In the genomic region with DNA sequence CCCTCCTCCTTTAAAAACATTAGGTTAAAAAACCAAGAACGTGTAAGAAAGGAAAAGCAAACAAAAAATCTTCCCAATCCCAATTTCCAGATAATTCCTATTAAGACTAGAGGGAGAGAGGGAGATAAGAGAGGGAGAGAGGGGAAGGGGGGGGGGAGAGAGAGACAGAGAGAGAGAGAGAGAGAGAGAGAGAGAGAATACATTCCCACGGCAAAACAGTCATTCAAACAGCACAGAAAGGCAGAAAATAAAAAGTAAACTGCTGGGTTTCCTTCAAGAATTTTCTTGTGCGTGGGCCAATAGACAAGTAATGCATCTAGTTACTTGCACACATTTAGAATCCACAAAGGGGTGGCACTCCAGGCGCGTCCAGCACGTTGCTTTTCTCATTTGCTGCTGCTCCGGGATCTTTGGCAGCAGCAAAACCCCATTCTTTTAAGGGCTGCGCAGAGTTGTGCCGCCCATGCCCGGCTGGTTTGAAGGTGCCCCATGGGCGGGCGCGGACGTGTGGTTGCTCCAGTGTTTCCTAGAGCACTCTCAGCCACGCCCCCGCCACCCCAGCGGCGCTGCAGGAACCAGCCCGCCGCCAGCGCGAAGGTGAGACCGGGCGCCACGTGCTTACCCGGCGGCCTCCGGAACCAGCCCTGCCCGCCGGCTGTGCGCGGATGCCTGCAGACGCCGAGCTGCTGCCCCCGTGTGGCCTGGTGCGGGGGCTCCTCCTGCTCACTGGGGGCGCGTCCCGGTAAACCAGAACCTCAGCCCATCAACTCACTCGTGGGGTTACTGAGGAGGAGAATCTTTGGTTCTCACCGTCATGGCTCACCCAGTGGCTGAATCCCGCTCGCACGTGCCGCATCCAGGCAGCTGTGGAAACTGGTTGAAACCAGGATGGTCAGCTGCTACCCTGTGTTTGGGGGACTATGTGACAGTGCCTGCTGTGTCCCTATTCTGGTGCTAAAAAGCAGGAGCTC, we compare ENCODE assay signal across 7 cellular contexts. TPM values are rescaled to one million over a fixed set of nuclear protein-coding genes. Genes with fewer than 3 reads are reported as not detected.
DNase-seq lines count a peak whose midpoint lies in the region; ATAC-seq and TF ChIP-seq lines count a peak whose summit lies in the region.

No MANE protein-coding gene starts in this region.

- in situ Hi-C loops in GM13976 (cut with MboI; ENCODE audit: low sequenced_read_pairs, unreplicated experiment), result no loop called here
- in situ Hi-C loops in brain microvascular endothelial cell (cut with HindIII; ENCODE audit: low pct_ligation_motif_present, low sequenced_read_pairs), result no loop called here

- H3K27me3 ChIP-seq in brain microvascular endothelial cell (replicated peaks), result peaks cover 1% of the 10 kb centered on the region

- TF ChIP-seq CTCF in GM13976 (IDR thresholded peaks at IDR 0.05; ENCODE audit: borderline replicate concordance, control extremely low read depth, extremely low read depth, insufficient read depth, missing control alignments) (peak; percentile 76), VCaP (conservative IDR thresholded peaks at IDR 0.05) (peak; percentile 94), brain microvascular endothelial cell (IDR thresholded peaks at IDR 0.05; ENCODE audit: low read depth, low read length, missing control alignments) (peak; percentile 76)

- H3K27ac ChIP-seq in VCaP (no peak overlapping the region), brain microvascular endothelial cell (no peak overlapping the region)

- peaks cover 0 to 4% (median under 1%) of the 10 kb centered on the region in 6 donors for H3K9me3 Mint-ChIP-seq in immature natural killer cell

- H3K4me1 Mint-ChIP-seq in immature natural killer cell, result peaks cover 8% of the 10 kb centered on the region in 2 donors

- no peak overlapping the region for H3K27ac Mint-ChIP-seq in immature natural killer cell

- peak overlapping the region; percentile 30 for H3K4me3 ChIP-seq in brain microvascular endothelial cell (ENCODE audit: low read depth, low read length)

- H3K4me3 Mint-ChIP-seq in immature natural killer cell, result peak overlapping the region in 2 of 5 donors; percentile 26 to 35

- peak; percentile 87 for DNase-seq in GM13976 (ENCODE audit: low spot score)
- peak; percentile 65 for DNase-seq in NCI-H1105 (lab: John Stamatoyannopoulos, UW)
- DNase-seq in brain microvascular endothelial cell, result peak; percentile 36
- peak; percentile 34 to 52 (median 46) for DNase-seq in immature natural killer cell
- peak; percentile 81 for DNase-seq in stimulated activated CD4-positive, alpha-beta T cell treated with anti-CD3 and anti-CD28 coated beads, Interleukin-1b, Interleukin-23, amount 100 ng/mL, for 48 hours

- ATAC-seq in HG02759 (IDR thresholded peaks at IDR 0.05; ENCODE audit: unreplicated experiment), result peak; percentile 96

- H3K36me3 ChIP-seq in brain microvascular endothelial cell (replicated peaks), result no peaks in the 10 kb centered on the region

- peaks cover 0 to 3% (median 0%) of the 10 kb centered on the region in 3 donors for H3K36me3 Mint-ChIP-seq in immature natural killer cell

- peaks cover 15 to 24% (median 24%) of the 10 kb centered on the region in 3 donors for H3K27me3 Mint-ChIP-seq in immature natural killer cell (ENCODE audit: low read depth in 3 of 3)

RNA-seq across cellular contexts. Expression of a gene that starts 44.6 kb away (rescaled TPM):
- not detected for polyA plus RNA-seq in immature natural killer cell

RNA-seq across cellular contexts. Expression of a gene that starts 48.6 kb away (rescaled TPM):
- polyA plus RNA-seq in immature natural killer cell, result not detected

Comparison
In these comparisons a context has a peak if more than half of its experiments do, and no peak if none do; other contexts are left out.
1. DNase-seq: peak in every context shown above with its lines; median percentile 87 in GM13976; 81 in stimulated activated CD4-positive, alpha-beta T cell treated with anti-CD3 and anti-CD28 coated beads, Interleukin-1b, Interleukin-23, amount 100 ng/mL, for 48 hours; 65 in NCI-H1105; 46 in immature natural killer cell; 36 in brain microvascular endothelial cell.